Comparison of ENCODE assay signal across 14 cellular contexts in the genomic region with DNA sequence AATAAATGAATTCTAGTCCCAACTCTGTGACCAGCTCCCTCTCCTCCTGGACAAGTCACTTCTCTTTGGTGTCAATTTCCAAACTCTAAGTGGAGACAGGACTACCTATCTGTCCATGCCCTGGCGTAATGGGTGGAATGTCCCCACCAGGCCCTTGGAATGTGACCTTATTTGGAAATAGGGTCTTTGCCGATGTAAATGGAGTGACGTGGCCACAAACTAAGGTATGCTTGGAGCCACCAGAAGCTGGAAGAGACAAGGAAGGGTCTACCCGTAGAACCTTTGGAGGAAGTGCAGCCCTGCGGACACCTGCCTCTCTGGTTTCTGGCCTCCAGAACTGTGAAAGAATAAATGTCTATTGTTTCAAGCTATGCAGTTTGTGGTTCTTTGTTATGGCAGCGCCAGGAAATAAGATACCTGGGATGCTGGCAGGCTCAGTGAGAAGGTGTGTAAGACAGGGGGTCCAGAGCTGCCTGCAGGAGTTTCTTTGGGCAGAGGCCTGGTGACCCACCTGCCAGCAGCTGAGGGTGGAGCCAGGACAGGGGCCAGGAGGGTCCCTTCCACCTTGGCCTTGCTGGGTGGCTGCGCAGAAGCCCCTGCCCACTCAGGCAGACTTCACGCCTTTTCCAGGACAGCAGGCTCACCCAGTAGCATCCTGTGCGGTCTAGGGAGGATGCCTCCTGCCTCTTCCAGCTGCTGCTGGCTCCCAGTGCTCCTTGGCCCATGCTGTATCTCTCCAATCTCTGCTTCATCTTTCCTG. TPM values are rescaled to one million over a fixed set of nuclear protein-coding genes. Genes with fewer than 3 reads are reported as not detected.
DNase-seq lines count a peak whose midpoint lies in the region; ATAC-seq and TF ChIP-seq lines count a peak whose summit lies in the region.
"Had no signal": no experiment of that assay in that cellular context is flagged by ENCODE, and none has a peak within 500 bp of the region (broad histone marks: within the 10 kb centered on the region; RNA-seq: fewer than 3 reads in every experiment).

No MANE protein-coding gene starts in this region.

- no peak overlapping the region for H3K4me3 ChIP-seq in breast epithelium
- no peak overlapping the region for H3K4me3 ChIP-seq in aorta (ENCODE audit: low read length in 2 of 2)

- WGBS in aorta, 2 donors: 87% methylated on average over 9 of the region's 9 CpGs

- H3K36me3 Mint-ChIP-seq in MCF 10A (ENCODE audit: insufficient read depth, unreplicated experiment): no peaks in the 10 kb centered on the region

- no peak for TF ChIP-seq CTCF in breast epithelium (IDR thresholded peaks at IDR 0.05)
- no peak for TF ChIP-seq CTCF in MCF 10A (IDR thresholded peaks at IDR 0.05; ENCODE audit: unreplicated experiment)

- H3K27me3 Mint-ChIP-seq in MCF 10A (ENCODE audit: insufficient read depth, unreplicated experiment): no peaks in the 10 kb centered on the region

- H3K4me1 ChIP-seq in breast epithelium (no peaks in the 10 kb centered on the region), aorta (ENCODE audit: control insufficient read depth in 1 of 2, insufficient read depth in 2 of 2, low read length in 2 of 2) (no peaks in the 10 kb centered on the region)

- H3K27me3 ChIP-seq in breast epithelium (no peaks in the 10 kb centered on the region), aorta (ENCODE audit: control insufficient read depth in 1 of 2, insufficient read depth in 2 of 2, low read length in 1 of 2) (no peaks in the 10 kb centered on the region)

- no peaks in the 10 kb centered on the region for H3K9me3 Mint-ChIP-seq in MCF 10A (ENCODE audit: unreplicated experiment)

- BruUV-seq in MCF 10A (replicated peaks; lab: Mats Ljungman, UMichigan): no TSS peak

- H3K27ac Mint-ChIP-seq in MCF 10A (ENCODE audit: low read depth, unreplicated experiment): no peak overlapping the region

- no peak overlapping the region for H3K4me3 Mint-ChIP-seq in MCF 10A (ENCODE audit: unreplicated experiment)

- CTCF ChIA-PET in MCF 10A (lab: Yijun Ruan, JAX): interaction anchor here (0.6 kb wide), 1 partner anchor 48 kb away, joined by 3 read pairs; no protein-coding TSS in a partner anchor

- POLR2A ChIA-PET in MCF 10A (lab: Yijun Ruan, JAX): no interaction called here

- ATAC-seq in aorta (ENCODE audit: low FRiP score) (no peak), GM21737 (IDR thresholded peaks at IDR 0.05; ENCODE audit: unreplicated experiment) (no peak)
- ATAC-seq: HCT116 had no signal

- H3K27ac ChIP-seq in breast epithelium: peak overlapping the region; percentile 55 to 64
- no peak overlapping the region for H3K27ac ChIP-seq in aorta (ENCODE audit: low read depth in 1 of 2, low read length in 2 of 2)

- DNase-seq in breast epithelium (ENCODE audit: low spot score in 2 of 2): peak in 1 of 2 donors; percentile 25
- DNase-seq in MCF 10A (ENCODE audit: unreplicated experiment): no peak
- peak; percentile 19 for DNase-seq in SW480 (ENCODE audit: low spot score)
- DNase-seq in islet precursor cell: peak; percentile 58
- peak; percentile 17 to 47 for DNase-seq in aorta
- DNase-seq in H4 (ENCODE audit: low spot score): no peak
- no peak for DNase-seq in NCI-H1105 (lab: John Stamatoyannopoulos, UW)
- DNase-seq: C1 segment of cervical spinal cord, COR-L47, NCI-H1417, NCI-H187 treated with DMSO at 0.1 percent for 48 hours, NCI-H510A treated with DMSO at 0.1 percent for 48 hours had no signal

- no peaks in the 10 kb centered on the region for H3K4me1 Mint-ChIP-seq in MCF 10A (ENCODE audit: insufficient read depth, unreplicated experiment)

- intact Hi-C loops in breast epithelium (cut with DNase I; ENCODE audit: low total_unique reads) (loop anchor here (5.0 kb wide), 1 partner anchor 1849 kb away; no protein-coding TSS in a partner anchor), MCF 10A (cut with micrococcal nuclease) (no loop called here), aorta (cut with DNase I) (no loop called here)

- no peaks in the 10 kb centered on the region for H3K9me3 ChIP-seq in breast epithelium
- no peaks in the 10 kb centered on the region for H3K9me3 ChIP-seq in aorta (ENCODE audit: control insufficient read depth, low read length)

- no peaks in the 10 kb centered on the region for H3K36me3 ChIP-seq in breast epithelium
- H3K36me3 ChIP-seq in aorta (ENCODE audit: control insufficient read depth in 1 of 2, insufficient read depth in 2 of 2, low read length in 1 of 2): no peaks in the 10 kb centered on the region

- no peak for TF ChIP-seq POLR2A in breast epithelium (IDR thresholded peaks at IDR 0.05)

RNA-seq across cellular contexts. Expression of gene ARL6IP4, which starts 45.8 kb away (rescaled TPM):
- 100 to 1,000 TPM; 196 to 279 (median 234) TPM for total RNA-seq in breast epithelium
- 198 and 238 TPM in 2 replicates for total RNA-seq in MCF 10A (2022)
- 100 to 1,000 TPM; 128 to 156 TPM for total RNA-seq in aorta
- polyA plus RNA-seq in aorta: 100 to 1,000 TPM; 430 to 511 TPM
- total RNA-seq in H4 (2014; rRNA removed; shearing (Covaris generic)): 111 and 179 TPM in 2 replicates

RNA-seq across cellular contexts. Expression of gene OGFOD2, which starts 51.2 kb away (rescaled TPM):
- total RNA-seq in breast epithelium: 10 to 100 TPM in 2 of 3 donors, 1 to 10 TPM in 1; 9.0 to 16.5 (median 12.1) TPM
- 17.5 and 22.5 TPM in 2 replicates for total RNA-seq in MCF 10A (2022)
- 10 to 100 TPM in 1 of 2 donors, 1 to 10 TPM in 1; 8.9 to 13.6 TPM for total RNA-seq in aorta
- polyA plus RNA-seq in aorta: 10 to 100 TPM; 14.3 to 16.6 TPM
- 17.5 and 18.1 TPM in 2 replicates for total RNA-seq in H4 (2014; rRNA removed; shearing (Covaris generic))

Comparison
In these comparisons a context has a peak if more than half of its experiments do, and no peak if none do; other contexts are left out.
1. DNase-seq: peak in SW480 (single experiment), islet precursor cell (single experiment) and aorta (2 of 2); none in MCF 10A (single experiment), H4 (single experiment) and NCI-H1105 (single experiment).
2. H3K27ac ChIP-seq: peak in breast epithelium (2 of 2); none in aorta (0 of 2).